ENCODE assay signal across 14 cellular contexts in the genomic region with DNA sequence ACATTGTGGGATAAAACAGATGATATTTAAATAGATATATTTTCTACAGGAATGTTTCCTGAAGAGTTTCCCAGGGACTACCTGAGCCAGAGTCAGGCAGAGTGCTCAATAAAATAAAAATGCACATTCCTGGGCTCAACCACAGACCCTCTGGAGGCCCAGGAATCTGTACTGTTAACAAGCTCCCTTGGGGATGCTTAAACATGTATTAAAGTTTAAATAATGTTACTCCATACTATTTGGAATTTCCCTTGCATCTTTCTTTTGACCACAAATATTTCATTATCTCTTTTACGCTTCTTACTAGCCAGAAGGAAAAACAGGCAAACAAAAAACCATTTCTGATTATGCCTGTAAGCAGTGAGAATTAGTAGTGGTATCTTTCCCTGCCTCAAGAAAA. TPM values are rescaled to one million over a fixed set of nuclear protein-coding genes. Genes with fewer than 3 reads are reported as not detected.
A peak's percentile ranks its signal among the peaks of the same experiment; 100 is the strongest.
DNase-seq lines count a peak whose midpoint lies in the region; ATAC-seq and TF ChIP-seq lines count a peak whose summit lies in the region.
"Had no signal": no experiment of that assay in that cellular context is flagged by ENCODE, and none has a peak within 500 bp of the region (broad histone marks: within the 10 kb centered on the region; RNA-seq: fewer than 3 reads in every experiment).

No MANE protein-coding gene starts in this region.

- no peaks in the 10 kb centered on the region for H3K9me3 Mint-ChIP-seq in memory B cell
- H3K9me3 Mint-ChIP-seq in stimulated activated naive CD8-positive, alpha-beta T cell treated with anti-CD3 and anti-CD28 coated beads, Interleukin-15, amount 100 ng/mL, for 72 hours = peaks cover 0 to 3% of the 10 kb centered on the region in 2 donors
- H3K9me3 Mint-ChIP-seq: effector memory CD8-positive, alpha-beta T cell had no signal

- H3K36me3 ChIP-seq in IMR-90 (ENCODE audit: control insufficient read depth, insufficient read depth, low read length) (no peaks in the 10 kb centered on the region), mucosa of descending colon (ENCODE audit: low read depth) (no peaks in the 10 kb centered on the region)
- H3K36me3 ChIP-seq: heart left ventricle, neutrophil had no signal

- peak overlapping the region; percentile 61 for H3K4me3 Mint-ChIP-seq in memory B cell
- no peak overlapping the region for H3K4me3 Mint-ChIP-seq in stimulated activated naive CD8-positive, alpha-beta T cell treated with anti-CD3 and anti-CD28 coated beads, Interleukin-15, amount 100 ng/mL, for 72 hours
- H3K4me3 Mint-ChIP-seq: activated naive CD8-positive, alpha-beta T cell treated with anti-CD3 and anti-CD28 coated beads, Interleukin-2, amount 10 ng/mL, durations not matched to agents 7 days and 5 days; effector memory CD8-positive, alpha-beta T cell had no signal

- no TSS peak for BruUV-seq in IMR-90 (replicated peaks; lab: Mats Ljungman, UMichigan)

- no CpG with 5 or more reads among the region's 1 CpG for WGBS in IMR-90 (ENCODE audit: extremely low coverage in 2 of 2, insufficient read length in 1 of 2), 2 experiments
- WGBS in lower leg skin, 2 donors = 61 to 68% methylated on average over 1 of the region's 1 CpG

- H2BK20ac ChIP-seq in IMR-90 (ENCODE audit: low read depth, low read length) = no peak overlapping the region

- no peaks in the 10 kb centered on the region for H3K79me1 ChIP-seq in IMR-90 (ENCODE audit: low read depth in 1 of 2, low read length in 2 of 2)

- DNase-seq in IMR-90 (peak; percentile 40), memory B cell (ENCODE audit: low spot score in 2 of 2) (no peak), mucosa of descending colon (no peak), lower leg skin (ENCODE audit: low spot score in 2 of 2) (no peak), caudate nucleus (lab: John Stamatoyannopoulos, UW) (no peak)
- no peak for DNase-seq in stimulated activated naive CD8-positive, alpha-beta T cell treated with anti-CD3 and anti-CD28 coated beads, Interleukin-15, amount 100 ng/mL, for 72 hours
- DNase-seq: activated naive CD8-positive, alpha-beta T cell treated with anti-CD3 and anti-CD28 coated beads, Interleukin-2, amount 10 ng/mL, durations not matched to agents 7 days and 5 days; effector memory CD8-positive, alpha-beta T cell; heart left ventricle; NCI-H446 treated with DMSO at 0.1 percent for 48 hours had no signal

- H3K9me1 ChIP-seq in IMR-90 (ENCODE audit: insufficient read depth, low read length) = 0 out of 2 replicates have a peak, but pooled peaks cover 7% of the 10 kb centered on the region

- no peak overlapping the region for H3K27ac ChIP-seq in IMR-90 (ENCODE audit: insufficient read depth, low read length)
- H3K27ac ChIP-seq in caudate nucleus (ENCODE audit: low read depth, low read length) = no peak overlapping the region
- H3K27ac ChIP-seq: heart left ventricle, HL-60, neutrophil had no signal

- peak overlapping the region; percentile 70 for H3K27ac Mint-ChIP-seq in memory B cell
- no peak overlapping the region for H3K27ac Mint-ChIP-seq in stimulated activated naive CD8-positive, alpha-beta T cell treated with anti-CD3 and anti-CD28 coated beads, Interleukin-15, amount 100 ng/mL, for 72 hours
- H3K27ac Mint-ChIP-seq: activated naive CD8-positive, alpha-beta T cell treated with anti-CD3 and anti-CD28 coated beads, Interleukin-2, amount 10 ng/mL, durations not matched to agents 7 days and 5 days; effector memory CD8-positive, alpha-beta T cell had no signal

- H3K18ac ChIP-seq in IMR-90 (ENCODE audit: low read depth, low read length) = peak overlapping the region; percentile 65; the same call in 1 of the 2 replicates

- H4K91ac ChIP-seq in IMR-90 (ENCODE audit: insufficient read depth, low read depth, low read length) = no peak overlapping the region

- H2AFZ ChIP-seq in IMR-90 (replicated peaks; ENCODE audit: low read length, poor library complexity) = no peak overlapping the region

- no peak overlapping the region for H3K4ac ChIP-seq in IMR-90 (ENCODE audit: low read depth, low read length)

- H3K14ac ChIP-seq in IMR-90 (replicated peaks; ENCODE audit: low read depth, low read length) = no peak overlapping the region

- CTCF ChIA-PET in IMR-90 (lab: Yijun Ruan, JAX) = interaction anchor here (0.5 kb wide), 1 partner anchor 210 kb away, joined by 3 read pairs; no protein-coding TSS in a partner anchor

- H3K9ac ChIP-seq in IMR-90 (ENCODE audit: low read depth, low read length) = no peak overlapping the region

- H3K4me1 Mint-ChIP-seq in memory B cell = peaks cover 7% of the 10 kb centered on the region
- H3K4me1 Mint-ChIP-seq in stimulated activated naive CD8-positive, alpha-beta T cell treated with anti-CD3 and anti-CD28 coated beads, Interleukin-15, amount 100 ng/mL, for 72 hours = peaks cover 3% of the 10 kb centered on the region
- H3K4me1 Mint-ChIP-seq: activated naive CD8-positive, alpha-beta T cell treated with anti-CD3 and anti-CD28 coated beads, Interleukin-2, amount 10 ng/mL, durations not matched to agents 7 days and 5 days had no signal

- peak; percentile 17 for ATAC-seq in GM18867 (IDR thresholded peaks at IDR 0.05; ENCODE audit: unreplicated experiment)
- peak; percentile 25 for ATAC-seq in HG02642 (IDR thresholded peaks at IDR 0.05; ENCODE audit: poor library complexity, unreplicated experiment)
- peak; percentile 85 for ATAC-seq in IMR-90 (ENCODE audit: low read depth)
- peak; percentile 26 for ATAC-seq in memory B cell (ENCODE audit: low read depth)
- no peak for ATAC-seq in mucosa of descending colon
- no peak for ATAC-seq in stimulated activated naive CD8-positive, alpha-beta T cell treated with anti-CD3 and anti-CD28 coated beads, Interleukin-15, amount 100 ng/mL, for 72 hours
- ATAC-seq: effector memory CD8-positive, alpha-beta T cell; heart left ventricle had no signal

- H2BK15ac ChIP-seq in IMR-90 (ENCODE audit: low read depth, low read length) = no peak overlapping the region

- H3K4me1 ChIP-seq in IMR-90 (ENCODE audit: control insufficient read depth, insufficient read depth, low read length) = peaks cover 1% of the 10 kb centered on the region; the same call in 1 of the 2 replicates
- no peaks in the 10 kb centered on the region for H3K4me1 ChIP-seq in mucosa of descending colon (ENCODE audit: low read depth)
- H3K4me1 ChIP-seq: heart left ventricle had no signal

- no peak overlapping the region for H2BK5ac ChIP-seq in IMR-90 (ENCODE audit: low read depth, low read length, poor library complexity, severe bottlenecking)

- POLR2A ChIA-PET in IMR-90 (lab: Charles Lee; ENCODE audit: unreplicated experiment) = no interaction called here

- no peak overlapping the region for H4K5ac ChIP-seq in IMR-90 (ENCODE audit: low read depth, low read length)

- in situ Hi-C loops in IMR-90 (cut with MboI; ENCODE audit: low sequenced_read_pairs) = no loop called here

- H3K27me3 ChIP-seq in IMR-90 (ENCODE audit: control insufficient read depth, insufficient read depth, low read length) = no peaks in the 10 kb centered on the region
- H3K27me3 ChIP-seq: heart left ventricle, neutrophil had no signal

- H2BK120ac ChIP-seq in IMR-90 (ENCODE audit: low read depth, low read length) = no peak overlapping the region

- H3K36me3 Mint-ChIP-seq in memory B cell = no peaks in the 10 kb centered on the region
- H3K36me3 Mint-ChIP-seq: activated naive CD8-positive, alpha-beta T cell treated with anti-CD3 and anti-CD28 coated beads, Interleukin-2, amount 10 ng/mL, durations not matched to agents 7 days and 5 days had no signal

- no peaks in the 10 kb centered on the region for H3K9me3 ChIP-seq in IMR-90 (ENCODE audit: control insufficient read depth, insufficient read depth, low read length)
- H3K9me3 ChIP-seq in mucosa of descending colon = no peaks in the 10 kb centered on the region
- H3K9me3 ChIP-seq: heart left ventricle, neutrophil had no signal

- no peak overlapping the region for H3K23ac ChIP-seq in IMR-90 (ENCODE audit: low read depth, low read length)

- intact Hi-C loops in IMR-90 (cut with micrococcal nuclease) (no loop called here), mucosa of descending colon (cut with DNase I, micrococcal nuclease) (no loop called here), lower leg skin (cut with DNase I; ENCODE audit: low total_unique reads) (no loop called here)

- dilution Hi-C loops in IMR-90 (cut with HindIII; ENCODE audit: low sequenced_read_pairs, unreplicated experiment) = no loop called here

- H3K4me3 ChIP-seq in IMR-90 (ENCODE audit: insufficient read depth, low read depth, low read length) (no peak overlapping the region), mucosa of descending colon (no peak overlapping the region), lower leg skin (ENCODE audit: low read depth, poor library complexity, severe bottlenecking) (no peak overlapping the region)
- H3K4me3 ChIP-seq: heart left ventricle had no signal

- no peak overlapping the region for H4K8ac ChIP-seq in IMR-90 (ENCODE audit: low read depth in 2 of 2, low read length in 2 of 2)

- peaks cover 3% of the 10 kb centered on the region for H3K27me3 Mint-ChIP-seq in memory B cell
- H3K27me3 Mint-ChIP-seq in stimulated activated naive CD8-positive, alpha-beta T cell treated with anti-CD3 and anti-CD28 coated beads, Interleukin-15, amount 100 ng/mL, for 72 hours = no peaks in the 10 kb centered on the region
- H3K27me3 Mint-ChIP-seq: activated naive CD8-positive, alpha-beta T cell treated with anti-CD3 and anti-CD28 coated beads, Interleukin-2, amount 10 ng/mL, durations not matched to agents 7 days and 5 days had no signal

- H2AK9ac ChIP-seq in IMR-90 (replicated peaks; ENCODE audit: low read depth, low read length, poor library complexity) = no peak overlapping the region

- H2AK5ac ChIP-seq in IMR-90 (ENCODE audit: low read depth, low read length) = no peak overlapping the region

- H3K4me2 ChIP-seq in IMR-90 (ENCODE audit: low read depth, low read length) = no peak overlapping the region

- no peak for TF ChIP-seq RAD21 in IMR-90 (IDR thresholded peaks at IDR 0.05; ENCODE audit: low read length)

- TF ChIP-seq POLR2A in IMR-90 (IDR thresholded peaks at IDR 0.05; ENCODE audit: low read depth, low read length) (no peak), lower leg skin (IDR thresholded peaks at IDR 0.05) (no peak)

- no peaks in the 10 kb centered on the region for H4K20me1 ChIP-seq in IMR-90 (ENCODE audit: insufficient read depth, low read length)

- no peak overlapping the region for H3K56ac ChIP-seq in IMR-90 (ENCODE audit: extremely low read depth, insufficient read depth, low read length)

- TF ChIP-seq CTCF in IMR-90 (conservative IDR thresholded peaks at IDR 0.05; ENCODE audit: low read depth, low read length) (no peak), mucosa of descending colon (IDR thresholded peaks at IDR 0.05) (no peak), lower leg skin (IDR thresholded peaks at IDR 0.05) (no peak)

RNA-seq across cellular contexts. Expression of a gene that starts 42.3 kb away (rescaled TPM):
- total RNA-seq in IMR-90 (2012; rRNA removed) = 0.36 and 0.56 TPM in 2 replicates
- 0.32 and 0.44 TPM in 2 replicates for polyA plus RNA-seq in IMR-90 (2012; rRNA removed)
- 0.11 TPM in 2 replicates for polyA plus RNA-seq in IMR-90 (2012; cell fraction: cytosol; rRNA removed)
- 0.20 and 0.94 TPM in 2 replicates for polyA plus RNA-seq in IMR-90 (2012; cell fraction: nucleus; rRNA removed; ENCODE audit: low replicate concordance)
- total RNA-seq in mucosa of descending colon = 1 to 10 TPM; 1.3 to 1.5 (median 1.3) TPM
- total RNA-seq in lower leg skin = under 1 TPM; 0.20 to 0.80 (median 0.48) TPM

Comparison
In these comparisons a context has a peak if more than half of its experiments do, and no peak if none do; other contexts are left out.
1. ATAC-seq: peak in GM18867 (single experiment), HG02642 (single experiment), IMR-90 (single experiment) and memory B cell (single experiment); none in mucosa of descending colon (single experiment) and stimulated activated naive CD8-positive, alpha-beta T cell treated with anti-CD3 and anti-CD28 coated beads, Interleukin-15, amount 100 ng/mL, for 72 hours (single experiment).